Comparison of ENCODE assay signal across 25 cellular contexts in genomic region chr19:5303208-5303607, GRCh38.
"Had no signal": no experiment of that assay in that cellular context is flagged by ENCODE, and none has a peak within 500 bp of the region (broad histone marks: within the 10 kb centered on the region; RNA-seq: fewer than 3 reads in every experiment).

No MANE protein-coding gene starts in this region.

- FAIRE-seq: HTR-8/SVneo, RCC 7860 had no signal

- H3K27me3 ChIP-seq: MG63, SJSA1 had no signal

- H3K4me1 ChIP-seq: SJSA1 had no signal

- H3K4me3 ChIP-seq: MG63, SJSA1, SK-N-MC had no signal

- DNase-seq: Karpas-422, KG1, MG63, NCI-H1092, NCI-H1105 treated with DMSO at 0.1 percent for 48 hours, NCI-H1417 treated with DMSO at 0.1 percent for 48 hours, NCI-H146, NCI-H1694 treated with DMSO at 0.1 percent for 48 hours, NCI-H1930, NCI-H2081, NCI-H2107, NCI-H2227 treated with DMSO at 0.1 percent for 48 hours, NCI-H446, NCI-H510A, NCI-H524 treated with DMSO at 0.1 percent for 48 hours, NCI-H69, NCI-H774, Right ventricle myocardium superior, RPMI8226, SIG-M5 had no signal

- H3K36me3 ChIP-seq: MG63, SJSA1 had no signal

- H3K27ac ChIP-seq: HL-60, SJSA1, SK-N-MC had no signal

- H3K9me3 ChIP-seq: MG63, SJSA1 had no signal
